In the genomic region with DNA sequence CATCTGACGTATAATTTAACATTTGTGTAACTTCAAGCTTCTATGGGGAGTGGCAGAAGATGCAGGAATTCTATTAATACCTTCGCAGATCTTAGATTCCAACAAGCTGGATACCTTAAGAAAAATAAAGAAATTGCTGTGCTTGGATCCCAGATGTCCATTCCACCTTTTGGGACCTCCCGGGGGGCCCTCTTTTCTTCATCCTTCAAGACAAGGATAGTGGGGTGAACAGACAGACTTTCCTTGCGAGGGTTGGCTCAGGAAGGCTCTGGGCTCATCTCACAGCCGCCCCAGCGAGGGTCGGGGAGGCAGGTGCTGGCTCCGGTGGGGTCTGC, we compare ENCODE assay signal across 8 cellular contexts. TPM values are rescaled to one million over a fixed set of nuclear protein-coding genes. Genes with fewer than 3 reads are reported as not detected.
DNase-seq lines count a peak whose midpoint lies in the region; ATAC-seq, FAIRE-seq and TF ChIP-seq lines count a peak whose summit lies in the region.

No MANE protein-coding gene starts in this region.

- H3K9me1 ChIP-seq in endothelial cell of umbilical vein (replicated peaks; ENCODE audit: control insufficient read depth, extremely low read depth, insufficient read depth, low read length) = no peaks in the 10 kb centered on the region

- no TSS peak for BruUV-seq in endothelial cell of umbilical vein (replicated peaks; lab: Mats Ljungman, UMichigan)

- H3K27ac ChIP-seq in DND-41 (ENCODE audit: low read length) (peak overlapping the region; percentile 79), SJSA1 (no peak overlapping the region), endothelial cell of umbilical vein (ENCODE audit: insufficient read depth, low read depth, low read length) (no peak overlapping the region)

- H3K36me3 ChIP-seq in DND-41 (ENCODE audit: insufficient read depth, low read length) (peaks cover 62% of the 10 kb centered on the region), SJSA1 (no peaks in the 10 kb centered on the region; the same call in 1 of the 2 replicates), endothelial cell of umbilical vein (ENCODE audit: control insufficient read depth in 2 of 2, extremely low read depth in 1 of 2, insufficient read depth in 2 of 2, low read length in 2 of 2) (no peaks in the 10 kb centered on the region)

- H2AFZ ChIP-seq in DND-41 (ENCODE audit: low read depth, low read length) (peak overlapping the region; percentile 79), endothelial cell of umbilical vein (ENCODE audit: low read depth, low read length) (peak overlapping the region; percentile 87)

- peaks cover 84% of the 10 kb centered on the region for H3K79me2 ChIP-seq in DND-41 (ENCODE audit: insufficient read depth, low read length)
- H3K79me2 ChIP-seq in endothelial cell of umbilical vein (ENCODE audit: control insufficient read depth, insufficient read depth, low read length) = no peaks in the 10 kb centered on the region

- H3K4me1 ChIP-seq in DND-41 (ENCODE audit: insufficient read depth, low read length) = peaks cover 81% of the 10 kb centered on the region
- H3K4me1 ChIP-seq in SJSA1 (replicated peaks) = peaks cover 27% of the 10 kb centered on the region
- H3K4me1 ChIP-seq in endothelial cell of umbilical vein (ENCODE audit: control insufficient read depth, extremely low read depth, insufficient read depth, low read length) = no peaks in the 10 kb centered on the region

- peak overlapping the region; percentile 73 for H3K4me3 Mint-ChIP-seq in progenitor cell of endocrine pancreas (ENCODE audit: low read depth)

- H3K27me3 ChIP-seq in DND-41 (ENCODE audit: insufficient read depth, low read length, poor library complexity) (no peaks in the 10 kb centered on the region), SJSA1 (replicated peaks) (no peaks in the 10 kb centered on the region), endothelial cell of umbilical vein (ENCODE audit: control insufficient read depth in 2 of 2, insufficient read depth in 2 of 2, low read length in 2 of 2) (peaks cover 0 to 2% of the 10 kb centered on the region in 2 experiments)

- no peaks in the 10 kb centered on the region for H3K9me3 Mint-ChIP-seq in progenitor cell of endocrine pancreas (ENCODE audit: low read depth)

- no peak overlapping the region for H3K27ac Mint-ChIP-seq in progenitor cell of endocrine pancreas

- H3K4me2 ChIP-seq in DND-41 (ENCODE audit: insufficient read depth, low read length) (peak overlapping the region; percentile 79), endothelial cell of umbilical vein (ENCODE audit: insufficient read depth, low read length) (peak overlapping the region; percentile 49)

- POLR2A ChIA-PET in endothelial cell of umbilical vein (lab: Charles Lee) = no interaction called here

- TF ChIP-seq POLR2A in endothelial cell of umbilical vein (IDR thresholded peaks at IDR 0.05; ENCODE audit: low read depth, low read length) = no peak

- no peak for DNase-seq in DND-41
- DNase-seq in SJSA1 (ENCODE audit: low read depth in 1 of 2, low spot score in 2 of 2) = no peak
- no peak for DNase-seq in endothelial cell of umbilical vein (ENCODE audit: low read depth, low spot score)
- no peak for DNase-seq in progenitor cell of endocrine pancreas (ENCODE audit: low spot score, unreplicated experiment)
- no peak for DNase-seq in AG20443 (ENCODE audit: low spot score)
- no peak for DNase-seq in SKM-1 (lab: John Stamatoyannopoulos, UW; ENCODE audit: unreplicated experiment)
- DNase-seq in NCI-H510A treated with DMSO at 0.1 percent for 48 hours (lab: John Stamatoyannopoulos, UW) = no peak

- peaks cover 31% of the 10 kb centered on the region for H3K27me3 Mint-ChIP-seq in progenitor cell of endocrine pancreas

- H3K9me3 ChIP-seq in DND-41 (ENCODE audit: insufficient read depth, low read length, severe bottlenecking) = no peaks in the 10 kb centered on the region
- H3K9me3 ChIP-seq in SJSA1 (replicated peaks) = no peaks in the 10 kb centered on the region
- no peaks in the 10 kb centered on the region for H3K9me3 ChIP-seq in endothelial cell of umbilical vein (replicated peaks; ENCODE audit: control insufficient read depth, insufficient read depth, low read length)

- CTCF ChIA-PET in endothelial cell of umbilical vein (lab: Charles Lee) = interaction anchor here (0.5 to 4.7 kb wide), 25 partner anchors 8 to 127 kb away, joined by 3 to 40 read pairs (median 6); no protein-coding TSS in a partner anchor

- intact Hi-C loops in endothelial cell of umbilical vein (cut with micrococcal nuclease) = loop anchor here (1.0 to 5.0 kb wide), 6 partner anchors 60 to 1761 kb away; no protein-coding TSS in a partner anchor

- H3K4me3 ChIP-seq in DND-41 (ENCODE audit: low read depth in 1 of 2, low read length in 2 of 2) (peak overlapping the region; percentile 11 to 68; a peak in 3 of 4 replicates), SJSA1 (peak overlapping the region; percentile 83; the same call in 1 of the 2 replicates), endothelial cell of umbilical vein (replicated peaks in 1 of 3; ENCODE audit: insufficient read depth in 1 of 3, low read depth in 1 of 3, low read length in 3 of 3) (peak overlapping the region in 1 of 3 experiments; percentile 15)

- TF ChIP-seq CTCF in DND-41 (IDR thresholded peaks at IDR 0.05; ENCODE audit: borderline replicate concordance, extremely low read depth, low read length, poor library complexity, severe bottlenecking) = no peak
- TF ChIP-seq CTCF in endothelial cell of umbilical vein (IDR thresholded peaks at IDR 0.05; ENCODE audit: extremely low read depth in 1 of 2, insufficient read depth in 1 of 2, low read depth in 1 of 2, low read length in 2 of 2) = no peak
- no peak for TF ChIP-seq CTCF in progenitor cell of endocrine pancreas (IDR thresholded peaks at IDR 0.05; ENCODE audit: unreplicated experiment)

- dilution Hi-C loops in endothelial cell of umbilical vein (cut with MboI; ENCODE audit: extremely low pct_ligation_motif_present, low sequenced_read_pairs) = no loop called here

- H3K4me1 Mint-ChIP-seq in progenitor cell of endocrine pancreas (ENCODE audit: low read depth) = peaks cover 20% of the 10 kb centered on the region

- H3K36me3 Mint-ChIP-seq in progenitor cell of endocrine pancreas (ENCODE audit: insufficient read depth) = peaks cover 3% of the 10 kb centered on the region

- FAIRE-seq in endothelial cell of umbilical vein (lab: Jason Lieb, UNC) = no peak

- H4K20me1 ChIP-seq in DND-41 (ENCODE audit: insufficient read depth, low read length) (peaks cover 28% of the 10 kb centered on the region), endothelial cell of umbilical vein (replicated peaks; ENCODE audit: control insufficient read depth, extremely low read depth, insufficient read depth, low read length) (no peaks in the 10 kb centered on the region)

- H3K9ac ChIP-seq in DND-41 (ENCODE audit: low read depth, low read length) (peak overlapping the region; percentile 97), endothelial cell of umbilical vein (replicated peaks; ENCODE audit: extremely low read depth, insufficient read depth, low read length) (no peak overlapping the region)

- ATAC-seq in DND-41 (ENCODE audit: insufficient read depth, low read depth) (no peak), HG03460 (IDR thresholded peaks at IDR 0.05; ENCODE audit: unreplicated experiment) (no peak)

TF ChIP-seq in endothelial cell of umbilical vein, 7 proteins besides CTCF, POLR2A, EP300 and RAD21 (continues in another document):
- TF ChIP-seq JUN (IDR thresholded peaks at IDR 0.05; ENCODE audit: borderline replicate concordance, insufficient read depth, insufficient read length, low read depth) = no peak
- TF ChIP-seq, protein P1, sequence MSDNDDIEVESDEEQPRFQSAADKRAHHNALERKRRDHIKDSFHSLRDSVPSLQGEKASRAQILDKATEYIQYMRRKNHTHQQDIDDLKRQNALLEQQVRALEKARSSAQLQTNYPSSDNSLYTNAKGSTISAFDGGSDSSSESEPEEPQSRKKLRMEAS (IDR thresholded peaks at IDR 0.05; ENCODE audit: insufficient read depth, insufficient read length) = no peak
- no peak for TF ChIP-seq POLR2AphosphoS5 (IDR thresholded peaks at IDR 0.05; ENCODE audit: insufficient read depth, low read depth, low read length)
- TF ChIP-seq EZH2 (IDR thresholded peaks at IDR 0.05; ENCODE audit: borderline replicate concordance, low read depth, low read length, severe bottlenecking) = no peak

RNA-seq across cellular contexts. Expression of a gene that starts 0.5 kb away (rescaled TPM):
- 5.3 and 7.3 TPM in 2 replicates for total RNA-seq in SJSA1 (2014; rRNA removed; shearing (Covaris generic))
- 19.7 and 28.8 TPM in 2 replicates for total RNA-seq in endothelial cell of umbilical vein
- polyA plus RNA-seq in endothelial cell of umbilical vein = 9.5 and 9.7 TPM in 2 replicates
- 6.9 and 8.0 TPM in 2 replicates for polyA plus RNA-seq in endothelial cell of umbilical vein (2011; cell fraction: cytosol; rRNA removed)
- polyA plus RNA-seq in endothelial cell of umbilical vein (2011; cell fraction: nucleus; rRNA removed) = 8.7 and 10.2 TPM in 2 replicates
- 2.0 and 2.1 TPM in 2 replicates for polyA plus RNA-seq in endothelial cell of umbilical vein (2012)
- 20.8 and 29.0 TPM in 2 replicates for polyA minus RNA-seq in endothelial cell of umbilical vein
- polyA minus RNA-seq in endothelial cell of umbilical vein (2011; cell fraction: cytosol; rRNA and poly(A)+ RNA removed) = not detected
- polyA minus RNA-seq in endothelial cell of umbilical vein (2011; cell fraction: nucleus; rRNA and poly(A)+ RNA removed) = 17.9 and 30.9 TPM in 2 replicates
- total RNA-seq in progenitor cell of endocrine pancreas = 39.9 and 40.2 TPM in 2 replicates

RNA-seq across cellular contexts. Expression of a gene that starts 39.1 kb away (rescaled TPM):
- not detected in 2 replicates for total RNA-seq in SJSA1 (2014; rRNA removed; shearing (Covaris generic))
- total RNA-seq in endothelial cell of umbilical vein (0.09 and 0.18 TPM in 2 replicates), progenitor cell of endocrine pancreas (4.4 and 5.3 TPM in 2 replicates)
- polyA plus RNA-seq in endothelial cell of umbilical vein = 0.03 and 0.18 TPM in 2 replicates
- polyA plus RNA-seq in endothelial cell of umbilical vein (2011; cell fraction: cytosol; rRNA removed) = 0.04 and 0.10 TPM in 2 replicates
- 0.06 and 0.18 TPM in 2 replicates for polyA plus RNA-seq in endothelial cell of umbilical vein (2011; cell fraction: nucleus; rRNA removed)
- polyA plus RNA-seq in endothelial cell of umbilical vein (2012) = 0.19 and 0.50 TPM in 2 replicates
- not detected in 2 replicates for polyA minus RNA-seq in endothelial cell of umbilical vein
- not detected for polyA minus RNA-seq in endothelial cell of umbilical vein (2011; cell fraction: cytosol; rRNA and poly(A)+ RNA removed)
- polyA minus RNA-seq in endothelial cell of umbilical vein (2011; cell fraction: nucleus; rRNA and poly(A)+ RNA removed) = 0.10 TPM in 1 of 2 replicates, not detected in the other

RNA-seq across cellular contexts. Expression of a gene that starts 51.0 kb away (rescaled TPM):
- total RNA-seq in SJSA1 (2014; rRNA removed; shearing (Covaris generic)) = 0.55 and 3.1 TPM in 2 replicates
- total RNA-seq in endothelial cell of umbilical vein (0.69 and 0.81 TPM in 2 replicates), progenitor cell of endocrine pancreas (3.4 and 3.6 TPM in 2 replicates)
- 0.15 and 0.49 TPM in 2 replicates for polyA plus RNA-seq in endothelial cell of umbilical vein
- polyA plus RNA-seq in endothelial cell of umbilical vein (2011; cell fraction: cytosol; rRNA removed) = 0.16 and 0.35 TPM in 2 replicates
- 0.18 and 0.40 TPM in 2 replicates for polyA plus RNA-seq in endothelial cell of umbilical vein (2011; cell fraction: nucleus; rRNA removed)
- polyA plus RNA-seq in endothelial cell of umbilical vein (2012) = 0.23 and 0.30 TPM in 2 replicates
- polyA minus RNA-seq in endothelial cell of umbilical vein = 0.17 and 0.87 TPM in 2 replicates
- not detected for polyA minus RNA-seq in endothelial cell of umbilical vein (2011; cell fraction: cytosol; rRNA and poly(A)+ RNA removed)
- polyA minus RNA-seq in endothelial cell of umbilical vein (2011; cell fraction: nucleus; rRNA and poly(A)+ RNA removed) = 0.48 and 0.58 TPM in 2 replicates
